19 cellular contexts compared by ENCODE assay signal in the genomic region with DNA sequence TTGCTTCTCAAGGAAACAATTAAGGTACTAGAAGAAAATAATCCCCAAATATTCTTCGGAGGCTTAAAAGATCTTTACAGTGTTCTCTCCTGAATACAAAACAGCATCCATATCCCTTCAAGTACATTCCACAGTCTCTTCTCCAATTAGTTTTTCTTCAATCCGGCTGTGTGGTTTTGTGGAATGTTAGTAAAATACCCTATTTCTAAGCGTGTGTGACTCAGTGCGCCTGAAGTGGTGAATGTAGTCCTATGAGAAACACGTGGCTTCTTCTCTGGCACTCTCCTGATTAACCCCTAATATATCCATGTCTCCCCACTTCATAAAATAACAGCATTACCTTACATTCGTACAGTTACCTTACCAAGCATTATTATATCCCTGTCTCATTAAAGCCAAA.
DNase-seq lines count a peak whose midpoint lies in the region; ATAC-seq, FAIRE-seq and TF ChIP-seq lines count a peak whose summit lies in the region.
"Had no signal": no experiment of that assay in that cellular context is flagged by ENCODE, and none has a peak within 500 bp of the region (broad histone marks: within the 10 kb centered on the region; RNA-seq: fewer than 3 reads in every experiment).

No MANE protein-coding gene starts in this region.

- no peaks in the 10 kb centered on the region for H3K9me3 Mint-ChIP-seq in HFFc6
- H3K9me3 Mint-ChIP-seq in activated CD4-positive, alpha-beta T cell treated with anti-CD3 and anti-CD28 coated beads for 36 hours (ENCODE audit: low read depth) = no peaks in the 10 kb centered on the region

- no peak overlapping the region for H3K27ac Mint-ChIP-seq in HFFc6
- no peak overlapping the region for H3K27ac Mint-ChIP-seq in activated CD4-positive, alpha-beta T cell treated with anti-CD3 and anti-CD28 coated beads for 36 hours

- DNase-seq in A172 (ENCODE audit: low spot score) (peak; percentile 68), HFFc6 (peak; percentile 29), astrocyte of the hippocampus (ENCODE audit: low read depth, low spot score) (peak; percentile 84), iris pigment epithelial cell (ENCODE audit: low read depth) (peak; percentile 69), GM19239 (ENCODE audit: insufficient read length, low spot score) (no peak), GM13977 (ENCODE audit: low spot score) (no peak), NCI-H526 treated with DMSO at 0.1 percent for 48 hours (lab: John Stamatoyannopoulos, UW) (no peak)
- no peak for DNase-seq in activated CD4-positive, alpha-beta T cell treated with anti-CD3 and anti-CD28 coated beads for 36 hours
- DNase-seq: DND-41; MG63; NCI-H1105; NCI-H1694 treated with DMSO at 0.1 percent for 48 hours; NCI-H226; NCI-H69; NK-92 treated with Interleukin-12 subunit alpha and Interleukin-12 subunit beta, amount 100 ng/mL, for 24 hours; RPMI8226; SIG-M5 had no signal

- CTCF ChIA-PET in activated CD4-positive, alpha-beta T cell treated with anti-CD3 and anti-CD28 coated beads for 36 hours (lab: Charles Lee) = no interaction called here

- peaks cover 6% of the 10 kb centered on the region; the same call in 1 of the 2 replicates for H3K4me1 Mint-ChIP-seq in HFFc6 (ENCODE audit: low read depth)
- no peaks in the 10 kb centered on the region for H3K4me1 Mint-ChIP-seq in activated CD4-positive, alpha-beta T cell treated with anti-CD3 and anti-CD28 coated beads for 36 hours

- TF ChIP-seq CTCF in HFFc6 (IDR thresholded peaks at IDR 0.05) (no peak), GM13977 (IDR thresholded peaks at IDR 0.05; ENCODE audit: extremely low read depth, insufficient read depth, missing control alignments) (no peak)

- in situ Hi-C loops in GM13977 (cut with MboI; ENCODE audit: low pct_unique_long_range_greater_than_20kb, low sequenced_read_pairs, unreplicated experiment) = no loop called here

- intact Hi-C loops in activated CD4-positive, alpha-beta T cell treated with anti-CD3 and anti-CD28 coated beads for 36 hours (cut with DNase I, micrococcal nuclease) = no loop called here

- FAIRE-seq in GM19239 (lab: Jason Lieb, UNC) = no peak
- FAIRE-seq: GM12892, H1 had no signal

- no peak for ATAC-seq in activated CD4-positive, alpha-beta T cell treated with anti-CD3 and anti-CD28 coated beads for 36 hours

- POLR2A ChIA-PET in activated CD4-positive, alpha-beta T cell treated with anti-CD3 and anti-CD28 coated beads for 36 hours (lab: Charles Lee) = no interaction called here

- no peak overlapping the region for H3K4me3 Mint-ChIP-seq in HFFc6
- no peak overlapping the region for H3K4me3 Mint-ChIP-seq in activated CD4-positive, alpha-beta T cell treated with anti-CD3 and anti-CD28 coated beads for 36 hours

- no peaks in the 10 kb centered on the region for H3K36me3 Mint-ChIP-seq in HFFc6 (ENCODE audit: low read depth)
- no peaks in the 10 kb centered on the region for H3K36me3 Mint-ChIP-seq in activated CD4-positive, alpha-beta T cell treated with anti-CD3 and anti-CD28 coated beads for 36 hours (ENCODE audit: low read depth)

- peaks cover 2% of the 10 kb centered on the region; the same call in 1 of the 2 replicates for H3K27me3 Mint-ChIP-seq in HFFc6 (ENCODE audit: insufficient read depth)
- peaks cover 8% of the 10 kb centered on the region for H3K27me3 Mint-ChIP-seq in activated CD4-positive, alpha-beta T cell treated with anti-CD3 and anti-CD28 coated beads for 36 hours

Comparison
In these comparisons a context has a peak if more than half of its experiments do, and no peak if none do; other contexts are left out.
1. DNase-seq: peak in A172 (single experiment), HFFc6 (single experiment), astrocyte of the hippocampus (single experiment) and iris pigment epithelial cell (single experiment); none in GM19239 (single experiment), GM13977 (single experiment), NCI-H526 treated with DMSO at 0.1 percent for 48 hours (single experiment) and activated CD4-positive, alpha-beta T cell treated with anti-CD3 and anti-CD28 coated beads for 36 hours (single experiment).